ENCODE assay signal across 8 cellular contexts in the genomic region with DNA sequence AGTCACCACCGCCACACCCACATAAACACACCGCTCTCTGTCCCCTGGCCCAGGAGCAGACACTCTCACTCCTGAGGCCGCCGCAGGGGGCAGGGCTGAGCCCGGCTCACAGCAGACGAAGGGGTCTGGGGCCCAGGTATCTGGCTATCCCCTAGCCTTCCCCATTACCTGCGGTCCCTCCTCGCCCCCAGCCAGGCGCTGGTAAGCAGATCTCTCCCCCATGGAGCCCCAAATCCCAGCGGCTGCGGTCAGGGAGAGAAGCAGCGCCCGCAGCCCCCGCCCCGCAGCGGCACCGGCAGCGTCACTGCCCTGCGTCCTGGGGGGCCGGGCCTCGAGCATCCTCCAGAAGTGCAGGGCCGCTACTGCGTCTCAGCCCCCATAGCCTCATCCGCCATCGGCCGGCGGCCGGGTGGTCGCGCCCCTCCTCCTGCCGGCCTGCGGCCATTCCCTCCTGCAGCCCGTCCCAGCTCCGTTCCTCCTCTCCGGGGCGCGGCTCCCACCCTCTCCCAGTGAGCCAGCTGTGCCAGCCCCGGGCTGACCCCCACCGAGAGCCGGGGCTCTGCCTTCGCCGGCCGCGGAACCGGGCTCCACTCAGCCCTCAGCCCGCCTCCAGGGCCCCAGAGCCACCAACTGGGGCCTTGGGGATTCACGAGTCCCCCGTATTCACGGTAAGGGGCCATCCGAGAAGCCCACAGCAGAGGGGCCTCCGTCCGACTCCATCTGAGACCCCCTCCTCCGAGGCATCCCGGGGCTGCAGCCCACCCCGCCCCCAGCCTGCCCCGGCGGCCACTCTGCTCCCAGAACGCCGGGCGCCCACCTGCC. TPM values are rescaled to one million over a fixed set of nuclear protein-coding genes. Genes with fewer than 3 reads are reported as not detected.
DNase-seq lines count a peak whose midpoint lies in the region; ATAC-seq, FAIRE-seq and TF ChIP-seq lines count a peak whose summit lies in the region.

No MANE protein-coding gene starts in this region.

- CTCF ChIA-PET in activated CD8-positive, alpha-beta T cell treated with anti-CD3 and anti-CD28 coated beads, Interleukin-2, amount 10 ng/mL, durations not matched to agents 7 days and 5 days (lab: Charles Lee) = interaction anchor here (0.6 to 6.4 kb wide), 22 partner anchors 8 to 345 kb away, joined by 3 to 144 read pairs (median 5); a partner anchor contains a TSS

- H3K4me3 ChIP-seq in endocrine pancreas (ENCODE audit: control insufficient read depth, insufficient read depth, low read length) (peak overlapping the region; percentile 54), mucosa of stomach (ENCODE audit: low read length) (peak overlapping the region; percentile 56)

- peaks cover 54% of the 10 kb centered on the region for H3K4me1 Mint-ChIP-seq in activated CD8-positive, alpha-beta T cell treated with anti-CD3 and anti-CD28 coated beads, Interleukin-2, amount 10 ng/mL, durations not matched to agents 7 days and 5 days (ENCODE audit: low read depth)
- H3K4me1 Mint-ChIP-seq in stimulated activated naive CD8-positive, alpha-beta T cell treated with anti-CD3 and anti-CD28 coated beads, Interleukin-15, Interleukin-2, amounts not matched to agents 100 ng/mL and 50 ng/mL, for 24 hours (ENCODE audit: low read depth) = peaks cover 49% of the 10 kb centered on the region

- H3K27me3 Mint-ChIP-seq in activated CD8-positive, alpha-beta T cell treated with anti-CD3 and anti-CD28 coated beads, Interleukin-2, amount 10 ng/mL, durations not matched to agents 7 days and 5 days (ENCODE audit: low read depth) = no peaks in the 10 kb centered on the region
- H3K27me3 Mint-ChIP-seq in stimulated activated naive CD8-positive, alpha-beta T cell treated with anti-CD3 and anti-CD28 coated beads, Interleukin-15, Interleukin-2, amounts not matched to agents 100 ng/mL and 50 ng/mL, for 24 hours = no peaks in the 10 kb centered on the region

- peak; percentile 32 for ATAC-seq in HG03039 (IDR thresholded peaks at IDR 0.05; ENCODE audit: unreplicated experiment)
- peak; percentile 75 for ATAC-seq in activated CD8-positive, alpha-beta T cell treated with anti-CD3 and anti-CD28 coated beads, Interleukin-2, amount 10 ng/mL, durations not matched to agents 7 days and 5 days

- POLR2A ChIA-PET in activated CD8-positive, alpha-beta T cell treated with anti-CD3 and anti-CD28 coated beads, Interleukin-2, amount 10 ng/mL, durations not matched to agents 7 days and 5 days (lab: Charles Lee) = interaction anchor here (0.5 to 5.5 kb wide), 6 partner anchors 8 to 401 kb away, joined by 3 to 160 read pairs (median 4); a partner anchor contains a TSS

- H3K36me3 ChIP-seq in endocrine pancreas (ENCODE audit: control insufficient read depth, insufficient read depth, low read length) (no peaks in the 10 kb centered on the region), mucosa of stomach (ENCODE audit: control insufficient read depth, insufficient read depth, low read length) (no peaks in the 10 kb centered on the region)

- H3K9ac ChIP-seq in endocrine pancreas (ENCODE audit: control insufficient read depth, insufficient read depth, low read length) = peak overlapping the region; percentile 77
- peak overlapping the region; percentile 6 for H3K9ac ChIP-seq in mucosa of stomach (ENCODE audit: low read length)

- peak overlapping the region; percentile 93 for H3K27ac Mint-ChIP-seq in activated CD8-positive, alpha-beta T cell treated with anti-CD3 and anti-CD28 coated beads, Interleukin-2, amount 10 ng/mL, durations not matched to agents 7 days and 5 days
- peak overlapping the region; percentile 90 for H3K27ac Mint-ChIP-seq in stimulated activated naive CD8-positive, alpha-beta T cell treated with anti-CD3 and anti-CD28 coated beads, Interleukin-15, Interleukin-2, amounts not matched to agents 100 ng/mL and 50 ng/mL, for 24 hours

- DNase-seq in 8988T (peak; percentile 95), GM12891 (ENCODE audit: insufficient read length, low spot score) (peak; percentile 83), NCI-H510A (lab: John Stamatoyannopoulos, UW) (peak; percentile 45)
- peak; percentile 78 for DNase-seq in activated CD8-positive, alpha-beta T cell treated with anti-CD3 and anti-CD28 coated beads, Interleukin-2, amount 10 ng/mL, durations not matched to agents 7 days and 5 days

- TF ChIP-seq POLR2A in GM12891 (IDR thresholded peaks at IDR 0.05; ENCODE audit: low read depth, low read length) = no peak

- H3K4me1 ChIP-seq in endocrine pancreas (ENCODE audit: control insufficient read depth, insufficient read depth, low read length) = no peaks in the 10 kb centered on the region
- peaks cover 46% of the 10 kb centered on the region for H3K4me1 ChIP-seq in mucosa of stomach (ENCODE audit: control insufficient read depth, insufficient read depth, low read length)

- H3K9me3 Mint-ChIP-seq in activated CD8-positive, alpha-beta T cell treated with anti-CD3 and anti-CD28 coated beads, Interleukin-2, amount 10 ng/mL, durations not matched to agents 7 days and 5 days (ENCODE audit: insufficient read depth) = no peaks in the 10 kb centered on the region
- H3K9me3 Mint-ChIP-seq in stimulated activated naive CD8-positive, alpha-beta T cell treated with anti-CD3 and anti-CD28 coated beads, Interleukin-15, Interleukin-2, amounts not matched to agents 100 ng/mL and 50 ng/mL, for 24 hours = no peaks in the 10 kb centered on the region

- H3K9me3 ChIP-seq in endocrine pancreas (ENCODE audit: control insufficient read depth, low read length) = no peaks in the 10 kb centered on the region
- H3K9me3 ChIP-seq in mucosa of stomach (ENCODE audit: control insufficient read depth, low read length) = no peaks in the 10 kb centered on the region

- peaks cover 13% of the 10 kb centered on the region for H3K36me3 Mint-ChIP-seq in activated CD8-positive, alpha-beta T cell treated with anti-CD3 and anti-CD28 coated beads, Interleukin-2, amount 10 ng/mL, durations not matched to agents 7 days and 5 days (ENCODE audit: low read depth)
- no peaks in the 10 kb centered on the region for H3K36me3 Mint-ChIP-seq in stimulated activated naive CD8-positive, alpha-beta T cell treated with anti-CD3 and anti-CD28 coated beads, Interleukin-15, Interleukin-2, amounts not matched to agents 100 ng/mL and 50 ng/mL, for 24 hours (ENCODE audit: low read depth)

- peak; percentile 66 for FAIRE-seq in GM12891 (lab: Jason Lieb, UNC)

- peak overlapping the region; percentile 87 for H3K4me3 Mint-ChIP-seq in activated CD8-positive, alpha-beta T cell treated with anti-CD3 and anti-CD28 coated beads, Interleukin-2, amount 10 ng/mL, durations not matched to agents 7 days and 5 days
- peak overlapping the region; percentile 87 for H3K4me3 Mint-ChIP-seq in stimulated activated naive CD8-positive, alpha-beta T cell treated with anti-CD3 and anti-CD28 coated beads, Interleukin-15, Interleukin-2, amounts not matched to agents 100 ng/mL and 50 ng/mL, for 24 hours

- no peaks in the 10 kb centered on the region for H3K27me3 ChIP-seq in endocrine pancreas (ENCODE audit: control insufficient read depth, insufficient read depth, low read length)
- H3K27me3 ChIP-seq in mucosa of stomach (ENCODE audit: control insufficient read depth, insufficient read depth, low read length) = peaks cover 15% of the 10 kb centered on the region

TF ChIP-seq in GM12891, 5 proteins besides CTCF, POLR2A, EP300 and RAD21:
- TF ChIP-seq PAX5 (IDR thresholded peaks at IDR 0.05; ENCODE audit: insufficient read depth, low read length, severe bottlenecking) (no peak), POLR2AphosphoS5 (IDR thresholded peaks at IDR 0.05; ENCODE audit: low read depth, low read length) (no peak), POU2F2 (IDR thresholded peaks at IDR 0.05; ENCODE audit: low read depth, low read length) (no peak), SPI1 (IDR thresholded peaks at IDR 0.05; ENCODE audit: low read depth, low read length) (no peak), TAF1 (IDR thresholded peaks at IDR 0.05; ENCODE audit: low read depth, low read length) (no peak)
TF ChIP-seq in GM12891: peak in this region for 0.

RNA-seq across cellular contexts. Expression of a gene that starts 13.1 kb away (rescaled TPM):
- polyA plus RNA-seq in GM12891 (2012; ENCODE audit: low read depth, missing spikeins) = 12.1 TPM
- total RNA-seq in activated CD8-positive, alpha-beta T cell treated with anti-CD3 and anti-CD28 coated beads, Interleukin-2, amount 10 ng/mL, durations not matched to agents 7 days and 5 days = 100 to 1,000 TPM; 110 to 127 TPM

Comparison
In these comparisons a context has a peak if more than half of its experiments do, and no peak if none do; other contexts are left out.
1. Peak in every context shown above with its lines: DNase-seq, ATAC-seq and H3K4me3 ChIP-seq.
2. DNase-seq: peak in every context shown above with its lines; median percentile 95 in 8988T; 83 in GM12891; 78 in activated CD8-positive, alpha-beta T cell treated with anti-CD3 and anti-CD28 coated beads, Interleukin-2, amount 10 ng/mL, durations not matched to agents 7 days and 5 days; 45 in NCI-H510A.